In genomic region chr6:684831-685636, GRCh38 we compare ENCODE assay signal across 9 cellular contexts. TPM values are rescaled to one million over a fixed set of nuclear protein-coding genes. Genes with fewer than 3 reads are reported as not detected.
DNase-seq lines count a peak whose midpoint lies in the region; ATAC-seq and TF ChIP-seq lines count a peak whose summit lies in the region.
"Had no signal": no experiment of that assay in that cellular context is flagged by ENCODE, and none has a peak within 500 bp of the region (broad histone marks: within the 10 kb centered on the region; RNA-seq: fewer than 3 reads in every experiment).

No MANE protein-coding gene starts in this region.

- DNase-seq in RPMI7951 (ENCODE audit: low read depth) (peak; percentile 74), Calu3 (no peak), erythroblast (lab: John Stamatoyannopoulos, UW) (no peak), ecto neural progenitor cell (ENCODE audit: low spot score) (no peak), germinal center (ENCODE audit: low spot score) (no peak)

- peaks cover 14% of the 10 kb centered on the region for H3K4me1 Mint-ChIP-seq in Calu3 (ENCODE audit: low read depth, unreplicated experiment)

- H3K27me3 ChIP-seq in iPS-20b (ENCODE audit: insufficient read depth, low read length), result no peaks in the 10 kb centered on the region
- H3K27me3 ChIP-seq: neutrophil had no signal

- intact Hi-C loops in Calu3 (cut with micrococcal nuclease; ENCODE audit: unreplicated experiment), result loop anchor here (1.0 kb wide), 1 partner anchor 7 kb away; no protein-coding TSS in a partner anchor

- H3K36me3 Mint-ChIP-seq in Calu3 (ENCODE audit: insufficient read depth, unreplicated experiment), result no peaks in the 10 kb centered on the region

- BruUV-seq in Calu3 (replicated peaks; lab: Mats Ljungman, UMichigan), result no TSS peak

- ATAC-seq in GM18867 (IDR thresholded peaks at IDR 0.05; ENCODE audit: unreplicated experiment), result peak; percentile 89
- peak; percentile 84 for ATAC-seq in HG02571 (IDR thresholded peaks at IDR 0.05; ENCODE audit: unreplicated experiment)

- no peak overlapping the region for H3K4me3 Mint-ChIP-seq in Calu3 (ENCODE audit: low read depth, unreplicated experiment)

- H3K27me3 Mint-ChIP-seq in Calu3 (ENCODE audit: unreplicated experiment), result no peaks in the 10 kb centered on the region

- no peak overlapping the region for H3K4me3 ChIP-seq in iPS-20b (ENCODE audit: low read length)

- TF ChIP-seq POLR2A in erythroblast (IDR thresholded peaks at IDR 0.05; ENCODE audit: low read length), result no peak

- no peaks in the 10 kb centered on the region for H3K9me3 Mint-ChIP-seq in Calu3 (ENCODE audit: low read depth, unreplicated experiment)

- peak overlapping the region; percentile 36 for H3K27ac ChIP-seq in iPS-20b (ENCODE audit: low read length)
- H3K27ac ChIP-seq: neutrophil had no signal

- peak overlapping the region; percentile 24; the same call in 1 of the 2 replicates for H3K9ac ChIP-seq in iPS-20b (ENCODE audit: low read depth, low read length)

- H3K27ac Mint-ChIP-seq in Calu3 (ENCODE audit: unreplicated experiment), result no peak overlapping the region

- H3K4me1 ChIP-seq in iPS-20b (ENCODE audit: insufficient read depth, low read length), result peaks cover 57% of the 10 kb centered on the region

- no peaks in the 10 kb centered on the region for H3K9me3 ChIP-seq in iPS-20b (ENCODE audit: insufficient read depth, low read depth, low read length)
- H3K9me3 ChIP-seq: neutrophil had no signal

- CTCF ChIA-PET in Calu3 (lab: Charles Lee), result no interaction called here

- TF ChIP-seq CTCF in Calu3 (IDR thresholded peaks at IDR 0.05; ENCODE audit: unreplicated experiment), result no peak

- peaks cover 18% of the 10 kb centered on the region; the same call in 1 of the 2 replicates for H3K36me3 ChIP-seq in iPS-20b (ENCODE audit: insufficient read depth, low read depth, low read length)

RNA-seq across cellular contexts. Expression of gene EXOC2, which starts 7.9 kb away (rescaled TPM):
- total RNA-seq in RPMI7951 (2014; rRNA removed; shearing (Covaris generic)), result 36.6 TPM in 2 replicates
- 13.2 TPM in 2 replicates for total RNA-seq in Calu3 (2022)

RNA-seq across cellular contexts. Expression of gene HUS1B, which starts 28.1 kb away (rescaled TPM):
- 0.36 and 0.98 TPM in 2 replicates for total RNA-seq in RPMI7951 (2014; rRNA removed; shearing (Covaris generic))
- total RNA-seq in Calu3 (2022), result 0.61 and 0.71 TPM in 2 replicates
